Comparison of ENCODE assay signal across 12 cellular contexts in genomic region chr5:170265527-170265926, GRCh38. TPM values are rescaled to one million over a fixed set of nuclear protein-coding genes. Genes with fewer than 3 reads are reported as not detected.
DNase-seq lines count a peak whose midpoint lies in the region; ATAC-seq and TF ChIP-seq lines count a peak whose summit lies in the region.
"Had no signal": no experiment of that assay in that cellular context is flagged by ENCODE, and none has a peak within 500 bp of the region (broad histone marks: within the 10 kb centered on the region; RNA-seq: fewer than 3 reads in every experiment).

No MANE protein-coding gene starts in this region.

- CTCF ChIA-PET in activated naive CD4-positive, alpha-beta T cell treated with anti-CD3 and anti-CD28 coated beads, Interleukin-2, amount 10 ng/mL, durations not matched to agents 7 days and 5 days (lab: Charles Lee): interaction anchor here (1.0 to 16.1 kb wide), 11 partner anchors 9 to 76 kb away, joined by 3 to 465 read pairs (median 13); partner anchors contain the start of gene LCP2

- no peaks in the 10 kb centered on the region for H3K27me3 ChIP-seq in transverse colon

- intact Hi-C loops in transverse colon (cut with DNase I; ENCODE audit: low total_unique reads): no loop called here

- no peak for DNase-seq in activated naive CD4-positive, alpha-beta T cell treated with anti-CD3 and anti-CD28 coated beads, Interleukin-2, amount 10 ng/mL, durations not matched to agents 7 days and 5 days
- DNase-seq in activated naive CD4-positive, alpha-beta T cell treated with Interleukin-2 at 50 U/mL for 16 hours: no peak
- DNase-seq in midbrain (lab: John Stamatoyannopoulos, UW) (peak; percentile 87), transverse colon (no peak)
- no peak for DNase-seq in stimulated activated CD4-positive, alpha-beta T cell treated with anti-CD3 and anti-CD28 coated beads, Interleukin-2, amount 100 ng/mL, for 48 hours
- DNase-seq: activated CD8-positive, alpha-beta memory T cell treated with anti-CD3 and anti-CD28 coated beads for 24 hours; effector CD4-positive, alpha-beta T cell; lower lobe of right lung had no signal

- peak overlapping the region; percentile 48 for H3K27ac ChIP-seq in cingulate gyrus (ENCODE audit: low read depth, low read length)
- H3K27ac ChIP-seq in transverse colon: peak overlapping the region in 3 of 4 donors; percentile 31 to 46 (median 39)
- H3K27ac ChIP-seq: lower lobe of right lung, RWPE1 had no signal

- H3K27ac Mint-ChIP-seq in activated naive CD4-positive, alpha-beta T cell treated with anti-CD3 and anti-CD28 coated beads, Interleukin-2, amount 10 ng/mL, durations not matched to agents 7 days and 5 days: peak overlapping the region; percentile 87

- no peak for TF ChIP-seq EP300 in transverse colon (IDR thresholded peaks at IDR 0.05; ENCODE audit: low read depth)

- no peak for ATAC-seq in GM18867 (IDR thresholded peaks at IDR 0.05; ENCODE audit: unreplicated experiment)
- ATAC-seq in GM21528 (IDR thresholded peaks at IDR 0.05; ENCODE audit: low FRiP score, unreplicated experiment): no peak

- peaks cover 5 to 24% (median 10%) of the 10 kb centered on the region in 4 donors for H3K4me1 ChIP-seq in transverse colon

- TF ChIP-seq CTCF in transverse colon (IDR thresholded peaks at IDR 0.05): no peak

- H3K9me3 ChIP-seq in transverse colon: no peaks in the 10 kb centered on the region
- H3K9me3 ChIP-seq: lower lobe of right lung had no signal

- no peaks in the 10 kb centered on the region for H3K36me3 ChIP-seq in transverse colon

- WGBS in transverse colon (ENCODE audit: low coverage in 1 of 2), 2 donors: 6 to 36% methylated on average over 2 to 5 of the region's 5 CpGs

- H3K4me3 ChIP-seq in transverse colon: no peak overlapping the region
- H3K4me3 ChIP-seq: lower lobe of right lung had no signal

- peaks cover 87% of the 10 kb centered on the region for H3K36me3 Mint-ChIP-seq in activated naive CD4-positive, alpha-beta T cell treated with anti-CD3 and anti-CD28 coated beads, Interleukin-2, amount 10 ng/mL, durations not matched to agents 7 days and 5 days

- in situ Hi-C loops in transverse colon (cut with MboI; ENCODE audit: low pct_ligation_motif_present in 1 of 4, low pct_unique_long_range_greater_than_20kb in 1 of 4, low sequenced_read_pairs in 3 of 4): loop anchor here in 2 of 4 donors (5.0 to 25.0 kb wide), 2 partner anchors 43 to 147 kb away; no protein-coding TSS in a partner anchor

- peaks cover 93% of the 10 kb centered on the region for H3K4me1 Mint-ChIP-seq in activated naive CD4-positive, alpha-beta T cell treated with anti-CD3 and anti-CD28 coated beads, Interleukin-2, amount 10 ng/mL, durations not matched to agents 7 days and 5 days

- no peak for TF ChIP-seq POLR2A in transverse colon (IDR thresholded peaks at IDR 0.05)

- no peaks in the 10 kb centered on the region for H3K9me3 Mint-ChIP-seq in activated naive CD4-positive, alpha-beta T cell treated with anti-CD3 and anti-CD28 coated beads, Interleukin-2, amount 10 ng/mL, durations not matched to agents 7 days and 5 days

- H3K27me3 Mint-ChIP-seq in activated naive CD4-positive, alpha-beta T cell treated with anti-CD3 and anti-CD28 coated beads, Interleukin-2, amount 10 ng/mL, durations not matched to agents 7 days and 5 days: no peaks in the 10 kb centered on the region

- no peak overlapping the region for H3K4me3 Mint-ChIP-seq in activated naive CD4-positive, alpha-beta T cell treated with anti-CD3 and anti-CD28 coated beads, Interleukin-2, amount 10 ng/mL, durations not matched to agents 7 days and 5 days

RNA-seq across cellular contexts. Expression of gene LCP2, which starts 32.0 kb away (rescaled TPM):
- 10 to 100 TPM in 3 of 4 donors, 1 to 10 TPM in 1; 2.6 to 33.0 (median 23.3) TPM for total RNA-seq in transverse colon

RNA-seq across cellular contexts. Expression of gene C5orf58, which starts 32.7 kb away (rescaled TPM):
- under 1 TPM in 1 of 4 donors, not detected in 3; 0.79 TPM for total RNA-seq in transverse colon
- total RNA-seq: lower lobe of right lung had no signal
